Comparison of ENCODE assay signal across 8 cellular contexts in genomic region chr9:125521462-125522327, GRCh38.
DNase-seq lines count a peak whose midpoint lies in the region; ATAC-seq and TF ChIP-seq lines count a peak whose summit lies in the region.

No MANE protein-coding gene starts in this region.

- H3K9me3 ChIP-seq in vagina, result no peaks in the 10 kb centered on the region

- ATAC-seq in HG03469 (IDR thresholded peaks at IDR 0.05; ENCODE audit: unreplicated experiment), result no peak
- ATAC-seq in HG03159 (IDR thresholded peaks at IDR 0.05; ENCODE audit: unreplicated experiment), result no peak

- no peaks in the 10 kb centered on the region for H3K27me3 ChIP-seq in vagina

- no peak for TF ChIP-seq POLR2A in vagina (IDR thresholded peaks at IDR 0.05)

- intact Hi-C loops in vagina (cut with DNase I), result no loop called here

- peak; percentile 78 for DNase-seq in AG09309 (ENCODE audit: low read depth)
- DNase-seq in HS-5 (ENCODE audit: low read depth), result peak; percentile 93
- DNase-seq in activated CD8-positive, alpha-beta memory T cell treated with anti-CD3 and anti-CD28 coated beads, Interleukin-2, amount 50 U/mL, for 24 hours (ENCODE audit: extremely low read depth), result peak; percentile 5
- peak; percentile 73 for DNase-seq in hepatic stellate cell (ENCODE audit: low spot score)
- no peak for DNase-seq in vagina (ENCODE audit: extremely low spot score in 2 of 2)
- DNase-seq in hypothalamus (lab: John Stamatoyannopoulos, UW), result no peak

- TF ChIP-seq CTCF in AG09309 (IDR thresholded peaks at IDR 0.05; ENCODE audit: control insufficient read depth, insufficient read depth, low read depth, low read length, missing control alignments) (no peak), vagina (IDR thresholded peaks at IDR 0.05) (no peak)

- peak overlapping the region; percentile 67 for H3K27ac ChIP-seq in vagina

- H3K4me3 ChIP-seq in AG09309 (ENCODE audit: control insufficient read depth, low read depth, low read length) (no peak overlapping the region), vagina (no peak overlapping the region)

- H3K4me1 ChIP-seq in vagina, result peaks cover 59% of the 10 kb centered on the region

- H3K36me3 ChIP-seq in vagina, result no peaks in the 10 kb centered on the region

Comparison
In these comparisons a context has a peak if more than half of its experiments do, and no peak if none do; other contexts are left out.
1. DNase-seq: peak in AG09309 (single experiment), HS-5 (single experiment), activated CD8-positive, alpha-beta memory T cell treated with anti-CD3 and anti-CD28 coated beads, Interleukin-2, amount 50 U/mL, for 24 hours (single experiment) and hepatic stellate cell (single experiment); none in vagina (0 of 2) and hypothalamus (0 of 51).